18 cellular contexts compared by ENCODE assay signal in the genomic region with DNA sequence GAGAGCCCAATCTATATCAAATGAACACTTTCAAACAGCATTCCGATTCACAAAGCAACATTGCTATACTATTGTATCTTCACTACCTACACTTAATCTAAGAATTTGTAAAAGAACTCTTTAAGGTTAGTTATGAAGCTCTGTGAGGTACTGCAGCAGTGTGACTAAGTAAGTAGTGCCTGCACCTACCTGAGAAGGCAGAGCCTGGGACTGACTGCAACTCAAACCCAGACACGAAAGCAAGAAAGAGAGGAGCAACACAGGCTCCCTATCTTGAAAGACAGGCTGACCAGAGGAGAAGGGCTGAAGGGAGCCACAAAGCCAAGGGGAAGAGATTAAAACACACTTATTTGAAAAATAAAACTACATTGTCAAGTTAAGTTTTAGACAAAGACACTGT.
A peak's percentile ranks its signal among the peaks of the same experiment; 100 is the strongest.
DNase-seq lines count a peak whose midpoint lies in the region; ATAC-seq and TF ChIP-seq lines count a peak whose summit lies in the region.
"Had no signal": no experiment of that assay in that cellular context is flagged by ENCODE, and none has a peak within 500 bp of the region (broad histone marks: within the 10 kb centered on the region; RNA-seq: fewer than 3 reads in every experiment).

No MANE protein-coding gene starts in this region.

- H3K36me3 ChIP-seq in cardiac muscle cell (no peaks in the 10 kb centered on the region), mesodermal cell (ENCODE audit: control insufficient read depth, insufficient read depth, low read length) (peaks cover 15% of the 10 kb centered on the region), neural progenitor cell (peaks cover 2% of the 10 kb centered on the region)

- no peak overlapping the region for H3K4me2 ChIP-seq in neural progenitor cell
- H3K4me2 ChIP-seq: GM23338 had no signal

- H3K27me3 Mint-ChIP-seq in neural progenitor cell (ENCODE audit: insufficient read depth, low read depth), result no peaks in the 10 kb centered on the region

- peaks cover 88% of the 10 kb centered on the region for H4K20me1 ChIP-seq in neural progenitor cell (ENCODE audit: low read depth)

- H3K27ac ChIP-seq in cardiac muscle cell, result peak overlapping the region; percentile 94
- H3K27ac ChIP-seq in right cardiac atrium (ENCODE audit: low read length), result no peak overlapping the region
- H3K27ac ChIP-seq in mesodermal cell (ENCODE audit: low read depth, low read length, severe bottlenecking), result peak overlapping the region; percentile 41
- no peak overlapping the region for H3K27ac ChIP-seq in neural progenitor cell
- H3K27ac ChIP-seq in dorsolateral prefrontal cortex, result no peak overlapping the region
- H3K27ac ChIP-seq: 22Rv1 had no signal

- peaks cover 9% of the 10 kb centered on the region for H3F3A ChIP-seq in neural progenitor cell (ENCODE audit: low read depth)

- H3K27ac Mint-ChIP-seq in neural progenitor cell, result peak overlapping the region; percentile 80
- H3K27ac Mint-ChIP-seq: CD4-positive, alpha-beta T cell; GM23338 had no signal

- H3K9me3 Mint-ChIP-seq in neural progenitor cell, result peaks cover 1% of the 10 kb centered on the region
- H3K9me3 Mint-ChIP-seq: CD4-positive, alpha-beta T cell; GM23338 had no signal

- H3K9me3 ChIP-seq in cardiac muscle cell (ENCODE audit: low read depth), result no peaks in the 10 kb centered on the region
- no peaks in the 10 kb centered on the region for H3K9me3 ChIP-seq in right cardiac atrium (ENCODE audit: control insufficient read depth, low read length)
- no peaks in the 10 kb centered on the region for H3K9me3 ChIP-seq in mesodermal cell (ENCODE audit: control insufficient read depth, low read length)
- H3K9me3 ChIP-seq in neural progenitor cell (ENCODE audit: low read depth), result no peaks in the 10 kb centered on the region

- H3K27me3 ChIP-seq in cardiac muscle cell (no peaks in the 10 kb centered on the region), right cardiac atrium (ENCODE audit: control insufficient read depth, insufficient read depth) (no peaks in the 10 kb centered on the region), neural progenitor cell (no peaks in the 10 kb centered on the region), dorsolateral prefrontal cortex (peaks cover 0 to 3% (median 0%) of the 10 kb centered on the region in 45 donors)

- ATAC-seq in right cardiac atrium (no peak), HG03520 (IDR thresholded peaks at IDR 0.05; ENCODE audit: unreplicated experiment) (no peak)
- ATAC-seq: GM12878, GM23338 had no signal

- H3K9ac ChIP-seq in neural progenitor cell, result no peak overlapping the region

- H2AFZ ChIP-seq in neural progenitor cell (replicated peaks), result no peak overlapping the region
- H2AFZ ChIP-seq: GM23338 had no signal

- WGBS in right cardiac atrium, result 97% methylated on average over 2 of the region's 2 CpGs
- WGBS in mesodermal cell (ENCODE audit: insufficient coverage in 2 of 2), 2 experiments, result 100% methylated on average over 1 of the region's 2 CpGs

- DNase-seq in cardiac muscle cell (ENCODE audit: low read depth in 1 of 2, low spot score in 1 of 2) (no peak), right cardiac atrium (no peak), neural progenitor cell (ENCODE audit: low spot score) (no peak), dorsolateral prefrontal cortex (no peak), NCI-H526 (lab: John Stamatoyannopoulos, UW) (no peak), hypothalamus (lab: John Stamatoyannopoulos, UW) (no peak)
- DNase-seq: AML-193; C1 segment of cervical spinal cord; Calu3; CD4-positive, alpha-beta T cell; DMS79; H7; IMR-90 had no signal

- peaks cover 73% of the 10 kb centered on the region for H3K4me1 ChIP-seq in cardiac muscle cell (ENCODE audit: low read depth)
- no peaks in the 10 kb centered on the region for H3K4me1 ChIP-seq in right cardiac atrium (ENCODE audit: control insufficient read depth, insufficient read depth, low read length)
- H3K4me1 ChIP-seq in mesodermal cell (ENCODE audit: control insufficient read depth, insufficient read depth, low read length, poor library complexity, severe bottlenecking), result peaks cover 23% of the 10 kb centered on the region
- H3K4me1 ChIP-seq in neural progenitor cell, result peaks cover 34% of the 10 kb centered on the region

- no peak for TF ChIP-seq CTCF in cardiac muscle cell (IDR thresholded peaks at IDR 0.05; ENCODE audit: low read depth, low read length)
- TF ChIP-seq CTCF in neural progenitor cell (IDR thresholded peaks at IDR 0.05), result no peak
- no peak for TF ChIP-seq CTCF in dorsolateral prefrontal cortex (IDR thresholded peaks at IDR 0.05 in 54 of 56, conservative IDR thresholded peaks at IDR 0.05 in 2 of 56; ENCODE audit: low read depth in 1 of 56, partially characterized antibody in 56 of 56)

- H3K4me3 Mint-ChIP-seq in neural progenitor cell, result no peak overlapping the region
- H3K4me3 Mint-ChIP-seq: CD4-positive, alpha-beta T cell; GM23338 had no signal

- H3K4me3 ChIP-seq in cardiac muscle cell, result no peak overlapping the region
- H3K4me3 ChIP-seq in right cardiac atrium (ENCODE audit: low read length), result no peak overlapping the region
- no peak overlapping the region for H3K4me3 ChIP-seq in mesodermal cell (ENCODE audit: extremely low read depth, insufficient read depth, low read length, poor library complexity, severe bottlenecking)
- no peak overlapping the region for H3K4me3 ChIP-seq in neural progenitor cell
- no peak overlapping the region for H3K4me3 ChIP-seq in dorsolateral prefrontal cortex
- H3K4me3 ChIP-seq: GM12878, GM23338 had no signal

- peaks cover 46% of the 10 kb centered on the region for H3K36me3 Mint-ChIP-seq in neural progenitor cell

- peaks cover 84% of the 10 kb centered on the region for H3K79me2 ChIP-seq in neural progenitor cell (ENCODE audit: low read depth)

- intact Hi-C loops in right cardiac atrium (cut with DNase I), result no loop called here
- intact Hi-C loops in dorsolateral prefrontal cortex (cut with DNase I), result no loop called here

- H3K4me1 Mint-ChIP-seq in neural progenitor cell, result peaks cover 68% of the 10 kb centered on the region

Comparison
In these comparisons a context has a peak if more than half of its experiments do, and no peak if none do; other contexts are left out.
1. H3K27ac ChIP-seq: peak in cardiac muscle cell (single experiment) and mesodermal cell (single experiment); none in right cardiac atrium (single experiment), neural progenitor cell (single experiment) and dorsolateral prefrontal cortex (0 of 59).